In the genomic region with DNA sequence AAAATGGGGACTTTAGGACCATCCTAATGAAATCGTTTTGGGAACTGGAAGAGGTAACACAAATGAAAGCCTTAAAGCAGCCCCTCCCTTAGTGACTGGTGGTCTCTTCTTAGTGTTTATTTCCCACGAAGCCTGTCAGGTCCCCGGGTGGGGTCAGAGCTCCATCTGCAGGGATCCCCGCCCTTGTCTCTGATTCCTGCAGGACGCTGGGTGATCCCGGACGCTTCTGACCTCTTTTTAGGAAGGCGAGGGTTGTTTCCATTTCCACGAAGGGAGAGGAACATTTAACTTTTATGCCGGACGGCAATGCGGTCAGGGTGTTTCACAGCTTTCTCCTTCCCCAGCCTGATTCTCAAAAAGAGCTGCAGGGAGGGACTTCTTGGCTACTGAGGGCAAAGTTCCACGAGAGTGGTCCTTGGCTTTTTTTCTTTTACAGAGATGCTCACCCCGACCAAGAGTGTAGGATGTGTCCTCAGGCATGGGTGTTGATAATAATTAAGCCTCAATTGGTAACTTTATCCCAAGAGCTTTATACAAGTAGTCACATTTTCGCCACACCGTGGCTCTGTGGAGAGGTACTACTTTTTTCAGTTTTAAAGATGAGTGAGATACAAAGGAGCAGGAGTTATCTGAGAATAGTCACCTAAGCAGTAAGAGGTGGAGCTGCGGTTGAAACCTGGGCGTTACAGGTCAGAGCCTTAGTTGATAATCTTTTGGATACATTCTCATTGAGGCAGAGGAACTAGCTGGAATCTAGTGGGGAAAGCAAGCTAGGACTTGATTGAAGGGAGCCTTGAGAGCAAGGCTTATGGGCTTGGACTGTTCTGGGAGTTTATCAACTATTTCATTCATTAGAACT, we compare ENCODE assay signal across 8 cellular contexts. TPM values are rescaled to one million over a fixed set of nuclear protein-coding genes. Genes with fewer than 3 reads are reported as not detected.
DNase-seq lines count a peak whose midpoint lies in the region; ATAC-seq lines count a peak whose summit lies in the region.

No MANE protein-coding gene starts in this region.

- H3K4me3 ChIP-seq in ectodermal cell (ENCODE audit: insufficient read depth, low read depth, low read length) (peak overlapping the region; percentile 67), mucosa of stomach (ENCODE audit: low read length) (peak overlapping the region; percentile 77)

- peaks cover 9% of the 10 kb centered on the region for H3K27me3 ChIP-seq in ectodermal cell (ENCODE audit: control insufficient read depth, insufficient read depth, low read length, poor library complexity, severe bottlenecking)
- no peaks in the 10 kb centered on the region for H3K27me3 ChIP-seq in mucosa of stomach (ENCODE audit: control insufficient read depth, insufficient read depth, low read length)

- H3K27ac ChIP-seq in ectodermal cell (ENCODE audit: insufficient read depth, low read depth, low read length, poor library complexity, severe bottlenecking): no peak overlapping the region

- H3K36me3 ChIP-seq in ectodermal cell (ENCODE audit: control insufficient read depth, insufficient read depth, low read length) (no peaks in the 10 kb centered on the region), mucosa of stomach (ENCODE audit: control insufficient read depth, insufficient read depth, low read length) (no peaks in the 10 kb centered on the region)

- H3K9ac ChIP-seq in mucosa of stomach (ENCODE audit: low read length): peak overlapping the region; percentile 58

- ATAC-seq in HG03025 (IDR thresholded peaks at IDR 0.05; ENCODE audit: low FRiP score, unreplicated experiment): no peak

- H3K4me1 ChIP-seq in ectodermal cell (ENCODE audit: control insufficient read depth, insufficient read depth, low read length) (no peaks in the 10 kb centered on the region), mucosa of stomach (ENCODE audit: control insufficient read depth, insufficient read depth, low read length) (no peaks in the 10 kb centered on the region)

- DNase-seq in ELR (ENCODE audit: low read depth) (peak; percentile 25), NCI-H69 (lab: John Stamatoyannopoulos, UW) (peak; percentile 30), anterior cingulate cortex (lab: John Stamatoyannopoulos, UW) (no peak), NCI-H187 (lab: John Stamatoyannopoulos, UW) (no peak), cerebellar nuclear complex (lab: John Stamatoyannopoulos, UW) (no peak)

- WGBS in ectodermal cell, 2 experiments: 53 to 58% methylated on average over 18 of the region's 18 CpGs

- no peaks in the 10 kb centered on the region for H3K9me3 ChIP-seq in ectodermal cell (ENCODE audit: control insufficient read depth, low read length)
- H3K9me3 ChIP-seq in mucosa of stomach (ENCODE audit: control insufficient read depth, low read length): peaks cover 5% of the 10 kb centered on the region

RNA-seq across cellular contexts. Expression of a gene that starts 0.8 kb away (rescaled TPM):
- 4.2 TPM for polyA plus RNA-seq in ectodermal cell (2013, experiment 1 of 4)
- polyA plus RNA-seq in ectodermal cell (2013, experiment 2 of 4): 3.3 TPM
- polyA plus RNA-seq in ectodermal cell (2013, experiment 3 of 4): 2.5 TPM
- polyA plus RNA-seq in ectodermal cell (2013, experiment 4 of 4): 2.5 TPM

RNA-seq across cellular contexts. Expression of a gene that starts 20.9 kb away (rescaled TPM):
- polyA plus RNA-seq in ectodermal cell (2013, experiment 1 of 4): 7.3 TPM
- polyA plus RNA-seq in ectodermal cell (2013, experiment 2 of 4): 6.6 TPM
- 8.1 TPM for polyA plus RNA-seq in ectodermal cell (2013, experiment 3 of 4)
- polyA plus RNA-seq in ectodermal cell (2013, experiment 4 of 4): 7.1 TPM

RNA-seq across cellular contexts. Expression of a gene that starts 21.4 kb away (rescaled TPM):
- polyA plus RNA-seq in ectodermal cell (2013, experiment 1 of 4): 25.4 TPM
- polyA plus RNA-seq in ectodermal cell (2013, experiment 2 of 4): 24.8 TPM
- polyA plus RNA-seq in ectodermal cell (2013, experiment 3 of 4): 21.2 TPM
- 20.9 TPM for polyA plus RNA-seq in ectodermal cell (2013, experiment 4 of 4)

RNA-seq across cellular contexts. Expression of a gene that starts 40.4 kb away (rescaled TPM):
- polyA plus RNA-seq in ectodermal cell (2013, experiment 1 of 4): 6.3 TPM
- polyA plus RNA-seq in ectodermal cell (2013, experiment 2 of 4): 6.4 TPM
- polyA plus RNA-seq in ectodermal cell (2013, experiment 3 of 4): 4.8 TPM
- 4.2 TPM for polyA plus RNA-seq in ectodermal cell (2013, experiment 4 of 4)

RNA-seq across cellular contexts. Expression of a gene that starts 47.6 kb away (rescaled TPM):
- 7.0 TPM for polyA plus RNA-seq in ectodermal cell (2013, experiment 1 of 4)
- polyA plus RNA-seq in ectodermal cell (2013, experiment 2 of 4): 6.5 TPM
- 9.1 TPM for polyA plus RNA-seq in ectodermal cell (2013, experiment 3 of 4)
- polyA plus RNA-seq in ectodermal cell (2013, experiment 4 of 4): 6.8 TPM

Comparison
In these comparisons a context has a peak if more than half of its experiments do, and no peak if none do; other contexts are left out.
1. DNase-seq: peak in ELR (single experiment) and NCI-H69 (single experiment); none in anterior cingulate cortex (0 of 58), NCI-H187 (0 of 2) and cerebellar nuclear complex (0 of 2).